In the genomic region with DNA sequence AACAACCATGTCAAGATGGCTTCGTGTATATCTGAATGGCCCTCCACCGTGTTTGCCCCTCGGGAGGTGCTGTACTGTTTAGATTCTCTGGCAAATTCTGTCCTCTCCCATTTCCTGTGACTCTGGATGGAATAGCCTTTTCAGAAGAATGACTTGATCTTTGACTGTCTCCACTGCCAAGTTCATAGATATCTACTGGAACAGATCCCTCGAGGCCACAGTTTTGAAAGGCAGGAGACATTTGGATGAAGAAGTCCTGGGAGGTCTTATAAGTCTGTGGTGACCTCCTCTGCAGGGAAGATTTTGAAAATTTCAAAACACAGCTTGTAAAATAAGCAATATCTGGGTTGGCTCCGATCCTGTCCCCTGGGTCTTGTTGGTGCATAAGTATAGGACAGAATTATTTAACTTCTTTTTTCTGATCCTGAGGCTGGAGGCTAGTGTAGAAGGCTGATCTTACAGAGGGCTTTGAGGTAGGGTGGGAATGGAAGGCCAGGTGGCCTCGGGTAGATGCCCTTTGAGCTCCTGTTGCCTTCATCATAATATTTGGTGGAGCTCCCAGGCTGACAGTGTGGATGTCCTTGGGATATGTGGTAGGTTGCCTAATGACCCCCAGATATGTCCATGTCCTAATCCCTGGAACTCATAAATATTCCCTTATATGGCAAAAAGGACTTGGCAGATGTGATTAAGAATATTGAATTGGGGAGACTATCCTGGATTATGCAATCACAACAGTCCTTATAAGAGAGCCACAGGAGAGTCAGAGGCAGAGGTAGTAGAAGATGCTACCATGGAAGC, we compare ENCODE assay signal across 1 cellular context.
TF ChIP-seq lines count a peak whose summit lies in the region.

No MANE protein-coding gene starts in this region.

TF ChIP-seq in HepG2, 621 proteins besides CTCF, POLR2A, EP300 and RAD21:
- TF ChIP-seq SATB2 (CRISPR knock-in tag; IDR thresholded peaks at IDR 0.05), result no peak
- TF ChIP-seq RCOR2 (CRISPR knock-in tag; IDR thresholded peaks at IDR 0.05), result no peak
- TF ChIP-seq SRF (IDR thresholded peaks at IDR 0.05; ENCODE audit: low read depth, low read length), result peak; percentile 66
- TF ChIP-seq, protein P1, sequence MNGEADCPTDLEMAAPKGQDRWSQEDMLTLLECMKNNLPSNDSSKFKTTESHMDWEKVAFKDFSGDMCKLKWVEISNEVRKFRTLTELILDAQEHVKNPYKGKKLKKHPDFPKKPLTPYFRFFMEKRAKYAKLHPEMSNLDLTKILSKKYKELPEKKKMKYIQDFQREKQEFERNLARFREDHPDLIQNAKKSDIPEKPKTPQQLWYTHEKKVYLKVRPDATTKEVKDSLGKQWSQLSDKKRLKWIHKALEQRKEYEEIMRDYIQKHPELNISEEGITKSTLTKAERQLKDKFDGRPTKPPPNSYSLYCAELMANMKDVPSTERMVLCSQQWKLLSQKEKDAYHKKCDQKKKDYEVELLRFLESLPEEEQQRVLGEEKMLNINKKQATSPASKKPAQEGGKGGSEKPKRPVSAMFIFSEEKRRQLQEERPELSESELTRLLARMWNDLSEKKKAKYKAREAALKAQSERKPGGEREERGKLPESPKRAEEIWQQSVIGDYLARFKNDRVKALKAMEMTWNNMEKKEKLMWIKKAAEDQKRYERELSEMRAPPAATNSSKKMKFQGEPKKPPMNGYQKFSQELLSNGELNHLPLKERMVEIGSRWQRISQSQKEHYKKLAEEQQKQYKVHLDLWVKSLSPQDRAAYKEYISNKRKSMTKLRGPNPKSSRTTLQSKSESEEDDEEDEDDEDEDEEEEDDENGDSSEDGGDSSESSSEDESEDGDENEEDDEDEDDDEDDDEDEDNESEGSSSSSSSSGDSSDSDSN (CRISPR knock-in tag; IDR thresholded peaks at IDR 0.05), result no peak
- TF ChIP-seq HNF4A (CRISPR knock-in tag; IDR thresholded peaks at IDR 0.05), result 0 out of 2 replicates have a peak, but pooled peaks have one; percentile 7
- no peak for TF ChIP-seq ZFP62 (CRISPR knock-in tag; IDR thresholded peaks at IDR 0.05)
- TF ChIP-seq, protein P2, sequence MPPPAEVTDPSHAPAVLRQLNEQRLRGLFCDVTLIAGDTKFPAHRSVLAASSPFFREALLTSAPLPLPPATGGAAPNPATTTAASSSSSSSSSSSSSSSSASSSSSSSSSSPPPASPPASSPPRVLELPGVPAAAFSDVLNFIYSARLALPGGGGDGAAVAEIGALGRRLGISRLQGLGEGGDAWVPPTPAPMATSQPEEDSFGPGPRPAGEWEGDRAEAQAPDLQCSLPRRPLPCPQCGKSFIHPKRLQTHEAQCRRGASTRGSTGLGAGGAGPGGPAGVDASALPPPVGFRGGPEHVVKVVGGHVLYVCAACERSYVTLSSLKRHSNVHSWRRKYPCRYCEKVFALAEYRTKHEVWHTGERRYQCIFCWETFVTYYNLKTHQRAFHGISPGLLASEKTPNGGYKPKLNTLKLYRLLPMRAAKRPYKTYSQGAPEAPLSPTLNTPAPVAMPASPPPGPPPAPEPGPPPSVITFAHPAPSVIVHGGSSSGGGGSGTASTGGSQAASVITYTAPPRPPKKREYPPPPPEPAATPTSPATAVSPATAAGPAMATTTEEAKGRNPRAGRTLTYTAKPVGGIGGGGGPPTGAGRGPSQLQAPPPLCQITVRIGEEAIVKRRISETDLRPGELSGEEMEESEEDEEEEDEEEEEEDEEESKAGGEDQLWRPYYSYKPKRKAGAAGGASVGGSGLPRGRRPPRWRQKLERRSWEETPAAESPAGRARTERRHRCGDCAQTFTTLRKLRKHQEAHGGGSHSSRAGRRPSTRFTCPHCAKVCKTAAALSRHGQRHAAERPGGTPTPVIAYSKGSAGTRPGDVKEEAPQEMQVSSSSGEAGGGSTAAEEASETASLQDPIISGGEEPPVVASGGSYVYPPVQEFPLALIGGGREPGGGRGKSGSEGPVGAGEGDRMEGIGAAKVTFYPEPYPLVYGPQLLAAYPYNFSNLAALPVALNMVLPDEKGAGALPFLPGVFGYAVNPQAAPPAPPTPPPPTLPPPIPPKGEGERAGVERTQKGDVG (CRISPR knock-in tag; IDR thresholded peaks at IDR 0.05; ENCODE audit: borderline replicate concordance), result no peak
- TF ChIP-seq, protein P3, sequence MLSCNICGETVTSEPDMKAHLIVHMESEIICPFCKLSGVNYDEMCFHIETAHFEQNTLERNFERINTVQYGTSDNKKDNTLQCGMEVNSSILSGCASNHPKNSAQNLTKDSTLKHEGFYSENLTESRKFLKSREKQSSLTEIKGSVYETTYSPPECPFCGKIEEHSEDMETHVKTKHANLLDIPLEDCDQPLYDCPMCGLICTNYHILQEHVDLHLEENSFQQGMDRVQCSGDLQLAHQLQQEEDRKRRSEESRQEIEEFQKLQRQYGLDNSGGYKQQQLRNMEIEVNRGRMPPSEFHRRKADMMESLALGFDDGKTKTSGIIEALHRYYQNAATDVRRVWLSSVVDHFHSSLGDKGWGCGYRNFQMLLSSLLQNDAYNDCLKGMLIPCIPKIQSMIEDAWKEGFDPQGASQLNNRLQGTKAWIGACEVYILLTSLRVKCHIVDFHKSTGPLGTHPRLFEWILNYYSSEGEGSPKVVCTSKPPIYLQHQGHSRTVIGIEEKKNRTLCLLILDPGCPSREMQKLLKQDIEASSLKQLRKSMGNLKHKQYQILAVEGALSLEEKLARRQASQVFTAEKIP (CRISPR knock-in tag; IDR thresholded peaks at IDR 0.05; ENCODE audit: borderline replicate concordance), result no peak
